Comparison of ENCODE assay signal across 12 cellular contexts in genomic region chr5:126919566-126919965, GRCh38.
"Had no signal": no experiment of that assay in that cellular context is flagged by ENCODE, and none has a peak within 500 bp of the region (broad histone marks: within the 10 kb centered on the region; RNA-seq: fewer than 3 reads in every experiment).

No MANE protein-coding gene starts in this region.

- H3K36me3 ChIP-seq: pancreas had no signal

- H3K4me3 ChIP-seq: pancreas, testis had no signal

- DNase-seq: activated CD4-positive, alpha-beta T cell treated with anti-CD3 and anti-CD28 coated beads, Interleukin-2, amount 10 ng/mL, durations not matched to agents 24 days and 14 days; activated CD4-positive, CD25-positive, alpha-beta regulatory T cell; activated CD8-positive, alpha-beta memory T cell treated with anti-CD3 and anti-CD28 coated beads, Interleukin-2, amount 50 U/mL, for 4 hours; activated CD8-positive, alpha-beta T cell treated with anti-CD3 and anti-CD28 coated beads, Interleukin-2, amount 10 ng/mL, durations not matched to agents 7 days and 5 days; activated effector memory CD4-positive, alpha-beta T cell treated with anti-CD3 and anti-CD28 coated beads, Interleukin-2, amount 50 U/mL, for 16 hours; activated T-cell treated with anti-CD3 and anti-CD28 coated beads, Interleukin-2, amount 50 U/mL, for 48 hours; cortex of kidney; mesenchymal stem cell; naive thymus-derived CD8-positive, alpha-beta T cell; pancreas; testis had no signal

- H3K27ac ChIP-seq: testis had no signal

- ATAC-seq: activated CD8-positive, alpha-beta T cell treated with anti-CD3 and anti-CD28 coated beads, Interleukin-2, amount 10 ng/mL, durations not matched to agents 7 days and 5 days; esophagus mucosa; naive thymus-derived CD8-positive, alpha-beta T cell had no signal

- H3K4me1 ChIP-seq: testis had no signal

- H3K9me3 ChIP-seq: pancreas, testis had no signal

- H3K27me3 ChIP-seq: pancreas, testis had no signal
